8 cellular contexts compared by ENCODE assay signal in the genomic region with DNA sequence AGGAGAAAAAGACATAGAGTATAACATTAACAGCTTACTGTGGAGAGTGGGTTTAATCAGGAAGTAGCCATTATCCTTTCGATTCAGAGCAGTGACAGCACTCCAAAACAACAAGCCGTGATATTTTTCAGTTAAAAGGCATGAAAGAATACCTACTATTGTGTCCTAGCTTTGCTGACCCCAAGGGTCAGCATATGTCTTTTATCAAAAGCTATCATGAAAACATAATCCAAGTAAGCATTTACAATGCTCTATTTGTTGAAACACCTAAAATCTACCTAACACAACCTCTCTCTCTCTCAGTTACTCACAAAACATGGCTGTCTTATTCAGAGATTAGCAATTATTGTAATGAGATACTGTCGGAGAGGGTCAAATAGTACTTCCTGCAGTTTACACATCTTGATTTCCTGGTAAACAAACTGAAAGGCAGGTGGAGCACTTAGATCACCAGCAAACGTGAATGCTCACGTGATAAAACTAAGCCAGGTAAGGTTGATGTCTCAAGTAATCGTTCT.
DNase-seq lines count a peak whose midpoint lies in the region; ATAC-seq and TF ChIP-seq lines count a peak whose summit lies in the region.

No MANE protein-coding gene starts in this region.

- H3K27me3 ChIP-seq in CD4-positive, alpha-beta memory T cell (ENCODE audit: insufficient read depth, low read length), result no peaks in the 10 kb centered on the region
- H3K27me3 ChIP-seq in WERI-Rb-1 (ENCODE audit: insufficient read depth, low read depth, severe bottlenecking) (no peaks in the 10 kb centered on the region), neutrophil (no peaks in the 10 kb centered on the region)

- peaks cover 0 to 4% of the 10 kb centered on the region in 2 donors for H3K36me3 Mint-ChIP-seq in CD4-positive, alpha-beta memory T cell

- H3K9me3 Mint-ChIP-seq in CD4-positive, alpha-beta memory T cell, result no peaks in the 10 kb centered on the region

- no peaks in the 10 kb centered on the region for H3K9me3 ChIP-seq in CD4-positive, alpha-beta memory T cell (ENCODE audit: control insufficient read depth in 1 of 2, low read length in 2 of 2)
- no peaks in the 10 kb centered on the region for H3K9me3 ChIP-seq in WERI-Rb-1 (ENCODE audit: severe bottlenecking)
- no peaks in the 10 kb centered on the region for H3K9me3 ChIP-seq in neutrophil

- no peaks in the 10 kb centered on the region for H3K27me3 Mint-ChIP-seq in CD4-positive, alpha-beta memory T cell

- DNase-seq in CD4-positive, alpha-beta memory T cell, result peak; percentile 64 to 80 (median 69)
- DNase-seq in NCI-H2029 treated with DMSO at 0.1 percent for 48 hours (lab: John Stamatoyannopoulos, UW), result peak; percentile 96
- DNase-seq in WERI-Rb-1, result peak; percentile 16
- DNase-seq in foreskin fibroblast, result peak in 1 of 2 donors; percentile 10
- no peak for DNase-seq in anterior cingulate cortex (lab: John Stamatoyannopoulos, UW)

- POLR2A ChIA-PET in CD4-positive, alpha-beta memory T cell (lab: Charles Lee; ENCODE audit: partially characterized antibody), result interaction anchor here (1.3 to 2.5 kb wide), 4 partner anchors 11 to 388 kb away, joined by 4 to 25 read pairs (median 6); a partner anchor contains a TSS

- H3K36me3 ChIP-seq in CD4-positive, alpha-beta memory T cell (ENCODE audit: insufficient read depth, low read length), result no peaks in the 10 kb centered on the region
- H3K36me3 ChIP-seq in WERI-Rb-1 (no peaks in the 10 kb centered on the region), neutrophil (no peaks in the 10 kb centered on the region)

- H3K27ac Mint-ChIP-seq in CD4-positive, alpha-beta memory T cell, result peak overlapping the region; percentile 48 to 95 (median 88)

- peaks cover 13 to 40% (median 23%) of the 10 kb centered on the region in 4 donors for H3K4me1 Mint-ChIP-seq in CD4-positive, alpha-beta memory T cell

- H3K4me3 Mint-ChIP-seq in CD4-positive, alpha-beta memory T cell, result peak overlapping the region; percentile 71 to 89 (median 85)

- peaks cover 33% of the 10 kb centered on the region for H3K4me1 ChIP-seq in CD4-positive, alpha-beta memory T cell (ENCODE audit: insufficient read depth, low read length)
- peaks cover 61 to 72% of the 10 kb centered on the region in 2 experiments for H3K4me1 ChIP-seq in neutrophil (ENCODE audit: control insufficient read depth in 1 of 2, insufficient read depth in 1 of 2, low read depth in 1 of 2, low read length in 1 of 2)

- peak overlapping the region; percentile 82 to 83 for H3K4me3 ChIP-seq in CD4-positive, alpha-beta memory T cell (ENCODE audit: low read length in 2 of 2)
- H3K4me3 ChIP-seq in WERI-Rb-1 (ENCODE audit: low read depth, low read length) (peak overlapping the region; percentile 65), foreskin fibroblast (ENCODE audit: low read depth in 1 of 2, low read length in 2 of 2) (peak overlapping the region; percentile 40 to 42), neutrophil (ENCODE audit: low read depth in 1 of 2, low read length in 1 of 2) (peak overlapping the region; percentile 67 to 72)

- intact Hi-C loops in CD4-positive, alpha-beta memory T cell (cut with micrococcal nuclease), result loop anchor here (1.0 to 10.0 kb wide), 4 partner anchors 196 to 386 kb away; a partner anchor contains a TSS

- ATAC-seq in GM18870 (IDR thresholded peaks at IDR 0.05; ENCODE audit: unreplicated experiment) (peak; percentile 89), HG03045 (IDR thresholded peaks at IDR 0.05; ENCODE audit: unreplicated experiment) (peak; percentile 80)

- peak overlapping the region; percentile 58 for H3K27ac ChIP-seq in CD4-positive, alpha-beta memory T cell (ENCODE audit: low read depth, low read length)
- H3K27ac ChIP-seq in WERI-Rb-1 (peak overlapping the region; percentile 88), neutrophil (peak overlapping the region; percentile 92)

- CTCF ChIA-PET in CD4-positive, alpha-beta memory T cell (lab: Charles Lee; ENCODE audit: partially characterized antibody), result interaction anchor here (1.2 to 1.6 kb wide), 4 partner anchors 11 to 292 kb away, joined by 3 to 7 read pairs (median 4); a partner anchor contains a TSS

- TF ChIP-seq CTCF in WERI-Rb-1 (IDR thresholded peaks at IDR 0.05; ENCODE audit: low read depth, low read length), result no peak
- TF ChIP-seq CTCF in foreskin fibroblast (IDR thresholded peaks at IDR 0.05; ENCODE audit: low read depth, low read length), result no peak
- TF ChIP-seq CTCF in neutrophil (IDR thresholded peaks at IDR 0.05), result no peak

Comparison
In these comparisons a context has a peak if more than half of its experiments do, and no peak if none do; other contexts are left out.
1. DNase-seq: peak in CD4-positive, alpha-beta memory T cell (5 of 5), NCI-H2029 treated with DMSO at 0.1 percent for 48 hours (single experiment) and WERI-Rb-1 (single experiment); none in anterior cingulate cortex (0 of 58).
2. Peak in every context shown above with its lines, with median percentiles within 50 percentile points of each other: H3K27ac ChIP-seq and H3K4me3 ChIP-seq.